Comparison of ENCODE assay signal across 16 cellular contexts in genomic region chr6:136726837-136727557, GRCh38.
DNase-seq lines count a peak whose midpoint lies in the region; ATAC-seq, FAIRE-seq and TF ChIP-seq lines count a peak whose summit lies in the region.
"Had no signal": no experiment of that assay in that cellular context is flagged by ENCODE, and none has a peak within 500 bp of the region (broad histone marks: within the 10 kb centered on the region; RNA-seq: fewer than 3 reads in every experiment).

No MANE protein-coding gene starts in this region.

- H3K27ac Mint-ChIP-seq in activated CD8-positive, alpha-beta T cell treated with anti-CD3 and anti-CD28 coated beads, Interleukin-2, amount 10 ng/mL, durations not matched to agents 7 days and 5 days: no peak overlapping the region
- no peak overlapping the region for H3K27ac Mint-ChIP-seq in T-helper 17 cell

- peaks cover 19% of the 10 kb centered on the region for H3K4me1 Mint-ChIP-seq in activated CD8-positive, alpha-beta T cell treated with anti-CD3 and anti-CD28 coated beads, Interleukin-2, amount 10 ng/mL, durations not matched to agents 7 days and 5 days (ENCODE audit: low read depth)
- peaks cover 47% of the 10 kb centered on the region for H3K4me1 Mint-ChIP-seq in T-helper 17 cell

- peaks cover 0 to 32% (median 17%) of the 10 kb centered on the region in 3 donors for H3K4me1 ChIP-seq in pancreas

- no peak overlapping the region for H3K4me3 Mint-ChIP-seq in activated CD8-positive, alpha-beta T cell treated with anti-CD3 and anti-CD28 coated beads, Interleukin-2, amount 10 ng/mL, durations not matched to agents 7 days and 5 days
- H3K4me3 Mint-ChIP-seq in T-helper 17 cell: no peak overlapping the region
- H3K4me3 Mint-ChIP-seq: IgD-negative memory B cell had no signal

- intact Hi-C loops in pancreas (cut with DNase I): no loop called here

- no peaks in the 10 kb centered on the region for H3K27me3 ChIP-seq in pancreas
- H3K27me3 ChIP-seq: BLaER1 had no signal

- ATAC-seq in pancreas: peak in 3 of 4 donors; percentile 66 to 74 (median 74)
- ATAC-seq in activated CD8-positive, alpha-beta T cell treated with anti-CD3 and anti-CD28 coated beads, Interleukin-2, amount 10 ng/mL, durations not matched to agents 7 days and 5 days: no peak
- ATAC-seq in T-helper 17 cell: no peak

- CTCF ChIA-PET in activated CD8-positive, alpha-beta T cell treated with anti-CD3 and anti-CD28 coated beads, Interleukin-2, amount 10 ng/mL, durations not matched to agents 7 days and 5 days (lab: Charles Lee): interaction anchor here (1.3 kb wide), 1 partner anchor 57 kb away, joined by 3 read pairs; no protein-coding TSS in a partner anchor
- CTCF ChIA-PET in HEK293T (lab: Yijun Ruan, JAX): no interaction called here

- H3K36me3 ChIP-seq in pancreas: no peaks in the 10 kb centered on the region
- H3K36me3 ChIP-seq: BLaER1 had no signal

- DNase-seq in NCI-H2196 (lab: John Stamatoyannopoulos, UW; ENCODE audit: unreplicated experiment) (peak; percentile 23), NCI-H2196 treated with DMSO at 0.1 percent for 48 hours (lab: John Stamatoyannopoulos, UW; ENCODE audit: unreplicated experiment) (no peak), NCI-H146 (lab: John Stamatoyannopoulos, UW) (peak; percentile 56), SK-N-DZ (ENCODE audit: low spot score) (peak; percentile 4), pancreas (no peak), HEK293T (ENCODE audit: extremely low spot score) (no peak), T-helper 17 cell (no peak)
- DNase-seq in activated CD8-positive, alpha-beta T cell treated with anti-CD3 and anti-CD28 coated beads, Interleukin-2, amount 10 ng/mL, durations not matched to agents 7 days and 5 days: no peak
- DNase-seq: Kasumi-1; NCI-H1105 treated with DMSO at 0.1 percent for 48 hours; NCI-H1930; NCI-H510A treated with DMSO at 0.1 percent for 48 hours; NK-92 treated with Interleukin-12 subunit alpha and Interleukin-12 subunit beta, amount 100 ng/mL, for 24 hours had no signal

- H3K27ac ChIP-seq in pancreas: peak overlapping the region in 2 of 4 donors; percentile 42 to 55
- H3K27ac ChIP-seq: BLaER1 had no signal

- 31 to 36% methylated on average over 3 of the region's 3 CpGs for WGBS in pancreas, 2 donors

- no peak for TF ChIP-seq CTCF in pancreas (IDR thresholded peaks at IDR 0.05)

- FAIRE-seq in pancreas (lab: Jason Lieb, UNC): no peak
- FAIRE-seq: GM12892 had no signal

- no peak overlapping the region for H3K4me3 ChIP-seq in pancreas
- H3K4me3 ChIP-seq: BLaER1 had no signal

- H3K27me3 Mint-ChIP-seq in activated CD8-positive, alpha-beta T cell treated with anti-CD3 and anti-CD28 coated beads, Interleukin-2, amount 10 ng/mL, durations not matched to agents 7 days and 5 days (ENCODE audit: low read depth): no peaks in the 10 kb centered on the region
- H3K27me3 Mint-ChIP-seq in T-helper 17 cell: no peaks in the 10 kb centered on the region
- H3K27me3 Mint-ChIP-seq: IgD-negative memory B cell had no signal

- H3K36me3 Mint-ChIP-seq in activated CD8-positive, alpha-beta T cell treated with anti-CD3 and anti-CD28 coated beads, Interleukin-2, amount 10 ng/mL, durations not matched to agents 7 days and 5 days (ENCODE audit: low read depth): peaks cover 16% of the 10 kb centered on the region
- peaks cover 3% of the 10 kb centered on the region for H3K36me3 Mint-ChIP-seq in T-helper 17 cell (ENCODE audit: low read depth)

- no peaks in the 10 kb centered on the region for H3K9me3 ChIP-seq in pancreas
- no peaks in the 10 kb centered on the region for H3K9me3 ChIP-seq in T-helper 17 cell (ENCODE audit: control insufficient read depth, low read length, poor library complexity, severe bottlenecking)

- no peaks in the 10 kb centered on the region for H3K9me3 Mint-ChIP-seq in activated CD8-positive, alpha-beta T cell treated with anti-CD3 and anti-CD28 coated beads, Interleukin-2, amount 10 ng/mL, durations not matched to agents 7 days and 5 days (ENCODE audit: insufficient read depth)
- H3K9me3 Mint-ChIP-seq: IgD-negative memory B cell had no signal

- POLR2A ChIA-PET in activated CD8-positive, alpha-beta T cell treated with anti-CD3 and anti-CD28 coated beads, Interleukin-2, amount 10 ng/mL, durations not matched to agents 7 days and 5 days (lab: Charles Lee): no interaction called here
- POLR2A ChIA-PET in HEK293T (lab: Yijun Ruan, JAX): no interaction called here

TF ChIP-seq in HEK293T, 16 proteins besides CTCF, POLR2A, EP300 and RAD21:
- no peak for TF ChIP-seq FOXK2 (IDR thresholded peaks at IDR 0.05)
- no peak for TF ChIP-seq FOXM1 (IDR thresholded peaks at IDR 0.05; ENCODE audit: borderline replicate concordance)
- no peak for TF ChIP-seq ARNT (IDR thresholded peaks at IDR 0.05)
- no peak for TF ChIP-seq TARDBP (IDR thresholded peaks at IDR 0.05)
- TF ChIP-seq L3MBTL2 (conservative IDR thresholded peaks at IDR 0.05): no peak
- TF ChIP-seq SUZ12 (IDR thresholded peaks at IDR 0.05): no peak
- TF ChIP-seq NFRKB (IDR thresholded peaks at IDR 0.05): no peak
- TF ChIP-seq, protein P1, sequence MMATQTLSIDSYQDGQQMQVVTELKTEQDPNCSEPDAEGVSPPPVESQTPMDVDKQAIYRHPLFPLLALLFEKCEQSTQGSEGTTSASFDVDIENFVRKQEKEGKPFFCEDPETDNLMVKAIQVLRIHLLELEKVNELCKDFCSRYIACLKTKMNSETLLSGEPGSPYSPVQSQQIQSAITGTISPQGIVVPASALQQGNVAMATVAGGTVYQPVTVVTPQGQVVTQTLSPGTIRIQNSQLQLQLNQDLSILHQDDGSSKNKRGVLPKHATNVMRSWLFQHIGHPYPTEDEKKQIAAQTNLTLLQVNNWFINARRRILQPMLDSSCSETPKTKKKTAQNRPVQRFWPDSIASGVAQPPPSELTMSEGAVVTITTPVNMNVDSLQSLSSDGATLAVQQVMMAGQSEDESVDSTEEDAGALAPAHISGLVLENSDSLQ (IDR thresholded peaks at IDR 0.05): no peak
- TF ChIP-seq SP1 (IDR thresholded peaks at IDR 0.05): no peak
- TF ChIP-seq CTBP1 (IDR thresholded peaks at IDR 0.05; ENCODE audit: borderline replicate concordance): no peak
- TF ChIP-seq LEF1 (IDR thresholded peaks at IDR 0.05; ENCODE audit: borderline replicate concordance): no peak
- no peak for TF ChIP-seq ZNF384 (IDR thresholded peaks at IDR 0.05)
- TF ChIP-seq ELF4 (IDR thresholded peaks at IDR 0.05): no peak
- no peak for TF ChIP-seq BHLHE40 (IDR thresholded peaks at IDR 0.05; ENCODE audit: borderline replicate concordance)
- TF ChIP-seq HDGF (IDR thresholded peaks at IDR 0.05; ENCODE audit: borderline replicate concordance): no peak
- TF ChIP-seq FOXA1 (IDR thresholded peaks at IDR 0.05): no peak
TF ChIP-seq in HEK293T: peak in this region for 0.

Comparison
In these comparisons a context has a peak if more than half of its experiments do, and no peak if none do; other contexts are left out.
1. DNase-seq: peak in NCI-H2196 (single experiment), NCI-H146 (single experiment) and SK-N-DZ (single experiment); none in NCI-H2196 treated with DMSO at 0.1 percent for 48 hours (single experiment), pancreas (0 of 6), activated CD8-positive, alpha-beta T cell treated with anti-CD3 and anti-CD28 coated beads, Interleukin-2, amount 10 ng/mL, durations not matched to agents 7 days and 5 days (single experiment), HEK293T (single experiment) and T-helper 17 cell (0 of 3).
2. ATAC-seq: peak in pancreas (3 of 4); none in activated CD8-positive, alpha-beta T cell treated with anti-CD3 and anti-CD28 coated beads, Interleukin-2, amount 10 ng/mL, durations not matched to agents 7 days and 5 days (single experiment) and T-helper 17 cell (single experiment).